ENCODE assay signal across 15 cellular contexts in genomic region chr2:195863564-195863963, GRCh38.
"Had no signal": no experiment of that assay in that cellular context is flagged by ENCODE, and none has a peak within 500 bp of the region (broad histone marks: within the 10 kb centered on the region; RNA-seq: fewer than 3 reads in every experiment).

No MANE protein-coding gene starts in this region.

- H3K4me3 Mint-ChIP-seq: activated CD8-positive, alpha-beta T cell treated with anti-CD3 and anti-CD28 coated beads for 36 hours; natural killer cell had no signal

- H3K27ac ChIP-seq: cardiac muscle cell, esophagus squamous epithelium, WERI-Rb-1 had no signal

- H3K36me3 Mint-ChIP-seq: natural killer cell had no signal

- H3K4me1 ChIP-seq: esophagus squamous epithelium had no signal

- H3K36me3 ChIP-seq: cardiac muscle cell, esophagus squamous epithelium, WERI-Rb-1 had no signal

- DNase-seq: activated CD4-positive, alpha-beta T cell treated with anti-CD3 and anti-CD28 coated beads for 4 hours; activated CD8-positive, alpha-beta memory T cell treated with anti-CD3 and anti-CD28 coated beads, Interleukin-2, amount 50 U/mL, for 4 hours; activated CD8-positive, alpha-beta T cell treated with anti-CD3 and anti-CD28 coated beads for 36 hours; activated naive CD4-positive, alpha-beta T cell; esophagus squamous epithelium; foreskin fibroblast; glutamatergic neuron; left colon; mammary epithelial cell; natural killer cell; stimulated activated CD4-positive, alpha-beta T cell treated with anti-CD3 and anti-CD28 coated beads, Interleukin-12 subunit alpha, Interleukin-12 subunit beta, amount 100 ng/mL, for 4 hours; stimulated activated naive CD4-positive, alpha-beta T cell treated with Interleukin-2 at 50 U/mL for 16 hours; T-helper 9 cell; WERI-Rb-1 had no signal

- ATAC-seq: activated CD8-positive, alpha-beta T cell treated with anti-CD3 and anti-CD28 coated beads for 36 hours; left colon; natural killer cell had no signal

- H3K9me3 ChIP-seq: esophagus squamous epithelium had no signal

- H3K27me3 ChIP-seq: cardiac muscle cell, esophagus squamous epithelium had no signal

- H3K27ac Mint-ChIP-seq: activated CD8-positive, alpha-beta T cell treated with anti-CD3 and anti-CD28 coated beads for 36 hours; natural killer cell had no signal

- H3K4me3 ChIP-seq: cardiac muscle cell, esophagus squamous epithelium had no signal
